ENCODE assay signal across 7 cellular contexts in genomic region chr18:78564030-78564429, GRCh38.
"Had no signal": no experiment of that assay in that cellular context is flagged by ENCODE, and none has a peak within 500 bp of the region (broad histone marks: within the 10 kb centered on the region; RNA-seq: fewer than 3 reads in every experiment).

No MANE protein-coding gene starts in this region.

- H3K27ac Mint-ChIP-seq: GM23338, IgD-negative memory B cell had no signal

- FAIRE-seq: H1, H54, HepG2 had no signal

- H3K27me3 Mint-ChIP-seq: IgD-negative memory B cell had no signal

- H3K4me3 Mint-ChIP-seq: GM23338, H9, IgD-negative memory B cell had no signal

- H3K36me3 Mint-ChIP-seq: IgD-negative memory B cell had no signal

- H3K4me2 ChIP-seq: GM23338 had no signal

- ATAC-seq: GM23338, HepG2 had no signal

- H3K4me3 ChIP-seq: GM23338 had no signal

- H2AFZ ChIP-seq: GM23338 had no signal

- DNase-seq: H9, HCEC 1CT had no signal

- H3K4me1 Mint-ChIP-seq: GM23338, IgD-negative memory B cell had no signal
